In genomic region chr1:24971539-24971938, GRCh38 we compare ENCODE assay signal across 15 cellular contexts. TPM values are rescaled to one million over a fixed set of nuclear protein-coding genes. Genes with fewer than 3 reads are reported as not detected.
A peak's percentile ranks its signal among the peaks of the same experiment; 100 is the strongest.
DNase-seq lines count a peak whose midpoint lies in the region; ATAC-seq and TF ChIP-seq lines count a peak whose summit lies in the region.
"Had no signal": no experiment of that assay in that cellular context is flagged by ENCODE, and none has a peak within 500 bp of the region (broad histone marks: within the 10 kb centered on the region; RNA-seq: fewer than 3 reads in every experiment).

No MANE protein-coding gene starts in this region.

- H3K36me3 Mint-ChIP-seq in CD4-positive, CD25-positive, alpha-beta regulatory T cell, result peaks cover 6% of the 10 kb centered on the region
- H3K36me3 Mint-ChIP-seq in GM23338 (ENCODE audit: low read depth), result peaks cover 12% of the 10 kb centered on the region; the same call in 2 of the 3 replicates
- peaks cover 21% of the 10 kb centered on the region for H3K36me3 Mint-ChIP-seq in activated T-helper 1 cell treated with anti-CD3 and anti-CD28 coated beads, Interleukin-12 subunit alpha, Interleukin-12 subunit beta, Interleukin-2, Interleukin-4 antibody, amounts not matched to agents 30 ng/mL and 10 ng/mL and 1 ng/mL, durations not matched to agents 14 hours and 24 hours and 36 hours (ENCODE audit: low read depth)
- peaks cover 0 to 31% (median 15%) of the 10 kb centered on the region in 5 donors for H3K36me3 Mint-ChIP-seq in naive thymus-derived CD4-positive, alpha-beta T cell

- peaks cover 0 to 23% (median 8%) of the 10 kb centered on the region in 7 donors for H3K9me3 Mint-ChIP-seq in CD4-positive, CD25-positive, alpha-beta regulatory T cell
- peaks cover 23% of the 10 kb centered on the region for H3K9me3 Mint-ChIP-seq in GM23338
- peaks cover 31% of the 10 kb centered on the region for H3K9me3 Mint-ChIP-seq in activated T-helper 1 cell treated with anti-CD3 and anti-CD28 coated beads, Interleukin-12 subunit alpha, Interleukin-12 subunit beta, Interleukin-2, Interleukin-4 antibody, amounts not matched to agents 30 ng/mL and 10 ng/mL and 1 ng/mL, durations not matched to agents 14 hours and 24 hours and 36 hours
- H3K9me3 Mint-ChIP-seq in naive thymus-derived CD4-positive, alpha-beta T cell, result peaks cover 7 to 26% (median 20%) of the 10 kb centered on the region in 11 donors

- TF ChIP-seq CTCF in GM23338 (conservative IDR thresholded peaks at IDR 0.05; ENCODE audit: low read depth in 2 of 2), result no peak

- H3K4me3 Mint-ChIP-seq in CD4-positive, CD25-positive, alpha-beta regulatory T cell, result no peak overlapping the region
- H3K4me3 Mint-ChIP-seq in GM23338, result no peak overlapping the region
- H3K4me3 Mint-ChIP-seq in activated T-helper 1 cell treated with anti-CD3 and anti-CD28 coated beads, Interleukin-12 subunit alpha, Interleukin-12 subunit beta, Interleukin-2, Interleukin-4 antibody, amounts not matched to agents 30 ng/mL and 10 ng/mL and 1 ng/mL, durations not matched to agents 14 hours and 24 hours and 36 hours, result no peak overlapping the region
- peak overlapping the region in 9 of 10 donors; percentile 11 to 81 (median 58) for H3K4me3 Mint-ChIP-seq in naive thymus-derived CD4-positive, alpha-beta T cell

- H3K4me2 ChIP-seq in GM23338, result peak overlapping the region; percentile 49; the same call in 1 of the 2 replicates

- peaks cover 4 to 36% (median 10%) of the 10 kb centered on the region in 4 donors for H3K4me1 Mint-ChIP-seq in CD4-positive, CD25-positive, alpha-beta regulatory T cell
- H3K4me1 Mint-ChIP-seq in GM23338, result peaks cover 25% of the 10 kb centered on the region
- peaks cover 72% of the 10 kb centered on the region for H3K4me1 Mint-ChIP-seq in activated T-helper 1 cell treated with anti-CD3 and anti-CD28 coated beads, Interleukin-12 subunit alpha, Interleukin-12 subunit beta, Interleukin-2, Interleukin-4 antibody, amounts not matched to agents 30 ng/mL and 10 ng/mL and 1 ng/mL, durations not matched to agents 14 hours and 24 hours and 36 hours (ENCODE audit: low read depth)
- H3K4me1 Mint-ChIP-seq in naive thymus-derived CD4-positive, alpha-beta T cell, result peaks cover 26 to 74% (median 60%) of the 10 kb centered on the region in 7 donors

- peaks cover 16 to 20% of the 10 kb centered on the region in 2 experiments for H3K9me3 ChIP-seq in CD4-positive, CD25-positive, alpha-beta regulatory T cell (ENCODE audit: control insufficient read depth in 2 of 2, low read length in 2 of 2)
- peaks cover 0 to 20% (median 13%) of the 10 kb centered on the region in 3 experiments for H3K9me3 ChIP-seq in naive thymus-derived CD4-positive, alpha-beta T cell (ENCODE audit: control insufficient read depth in 2 of 3, low read length in 3 of 3)
- H3K9me3 ChIP-seq: pancreas, uterus had no signal

- POLR2A ChIA-PET in naive thymus-derived CD4-positive, alpha-beta T cell (lab: Charles Lee), result interaction anchor here (1.1 to 7.4 kb wide), 9 partner anchors 8 to 57 kb away, joined by 3 to 58 read pairs (median 16); partner anchors contain the start of gene RUNX3

- H3K4me1 ChIP-seq in CD4-positive, CD25-positive, alpha-beta regulatory T cell (ENCODE audit: control insufficient read depth, insufficient read depth, low read length, poor library complexity, severe bottlenecking), result peaks cover 7% of the 10 kb centered on the region
- H3K4me1 ChIP-seq in GM23338 (ENCODE audit: insufficient read depth), result peaks cover 22% of the 10 kb centered on the region
- H3K4me1 ChIP-seq in naive thymus-derived CD4-positive, alpha-beta T cell (ENCODE audit: control insufficient read depth in 2 of 2, insufficient read depth in 2 of 2, low read length in 2 of 2), result peaks cover 11 to 36% of the 10 kb centered on the region in 2 donors
- H3K4me1 ChIP-seq: pancreas, uterus had no signal

- H4K20me1 ChIP-seq in GM23338 (replicated peaks; ENCODE audit: insufficient read depth), result no peaks in the 10 kb centered on the region

- H3K9me2 ChIP-seq in GM23338 (ENCODE audit: insufficient read depth), result no peaks in the 10 kb centered on the region

- no peak for DNase-seq in CD4-positive, CD25-positive, alpha-beta regulatory T cell
- DNase-seq in GM23338 (ENCODE audit: low spot score) (no peak), NCI-H2081 (lab: John Stamatoyannopoulos, UW) (no peak), NCI-H1105 treated with DMSO at 0.1 percent for 48 hours (lab: John Stamatoyannopoulos, UW) (no peak), NCI-H2029 treated with DMSO at 0.1 percent for 48 hours (lab: John Stamatoyannopoulos, UW) (no peak)
- DNase-seq in activated T-helper 1 cell treated with anti-CD3 and anti-CD28 coated beads, Interleukin-12 subunit alpha, Interleukin-12 subunit beta, Interleukin-2, Interleukin-4 antibody, amounts not matched to agents 30 ng/mL and 10 ng/mL and 1 ng/mL, durations not matched to agents 14 hours and 24 hours and 36 hours (ENCODE audit: low spot score), result no peak
- DNase-seq in naive thymus-derived CD4-positive, alpha-beta T cell, result no peak
- DNase-seq: amygdala, C1 segment of cervical spinal cord, MG63, NCI-H2107, uterus had no signal

- H3K79me2 ChIP-seq in GM23338 (replicated peaks; ENCODE audit: insufficient read depth), result no peaks in the 10 kb centered on the region

- CTCF ChIA-PET in naive thymus-derived CD4-positive, alpha-beta T cell (lab: Charles Lee), result interaction anchor here (1.0 to 1.6 kb wide), 6 partner anchors 9 to 66 kb away, joined by 3 to 4 read pairs (median 4); no protein-coding TSS in a partner anchor

- no peak overlapping the region for H3K4me3 ChIP-seq in CD4-positive, CD25-positive, alpha-beta regulatory T cell (ENCODE audit: low read depth, low read length)
- H3K4me3 ChIP-seq in GM23338, result no peak overlapping the region
- no peak overlapping the region for H3K4me3 ChIP-seq in naive thymus-derived CD4-positive, alpha-beta T cell (ENCODE audit: low read length)
- H3K4me3 ChIP-seq: coronary artery, MG63, pancreas, uterus had no signal

- H3K27me3 ChIP-seq in CD4-positive, CD25-positive, alpha-beta regulatory T cell (ENCODE audit: control insufficient read depth, insufficient read depth, low read length), result no peaks in the 10 kb centered on the region
- H3K27me3 ChIP-seq in GM23338 (ENCODE audit: insufficient read depth), result no peaks in the 10 kb centered on the region
- no peaks in the 10 kb centered on the region for H3K27me3 ChIP-seq in naive thymus-derived CD4-positive, alpha-beta T cell (ENCODE audit: control insufficient read depth in 2 of 2, insufficient read depth in 2 of 2, low read length in 2 of 2)
- H3K27me3 ChIP-seq: MG63, pancreas had no signal

- no peak for ATAC-seq in CD4-positive, CD25-positive, alpha-beta regulatory T cell (ENCODE audit: low read depth in 2 of 2)
- ATAC-seq in GM23338, result peak; percentile 19
- peak; percentile 52 for ATAC-seq in naive thymus-derived CD4-positive, alpha-beta T cell

- no peaks in the 10 kb centered on the region for H3F3A ChIP-seq in GM23338 (replicated peaks; ENCODE audit: low read depth)

- H3K27me3 Mint-ChIP-seq in CD4-positive, CD25-positive, alpha-beta regulatory T cell, result peaks cover 4% of the 10 kb centered on the region
- H3K27me3 Mint-ChIP-seq in GM23338 (ENCODE audit: insufficient read depth, low read depth, poor library complexity), result peaks cover 4% of the 10 kb centered on the region
- no peaks in the 10 kb centered on the region for H3K27me3 Mint-ChIP-seq in activated T-helper 1 cell treated with anti-CD3 and anti-CD28 coated beads, Interleukin-12 subunit alpha, Interleukin-12 subunit beta, Interleukin-2, Interleukin-4 antibody, amounts not matched to agents 30 ng/mL and 10 ng/mL and 1 ng/mL, durations not matched to agents 14 hours and 24 hours and 36 hours (ENCODE audit: insufficient read depth)
- H3K27me3 Mint-ChIP-seq in naive thymus-derived CD4-positive, alpha-beta T cell, result no peaks in the 10 kb centered on the region

- peak overlapping the region; percentile 8 to 62 (median 46) for H3K27ac Mint-ChIP-seq in CD4-positive, CD25-positive, alpha-beta regulatory T cell
- peak overlapping the region; percentile 54; the same call in 1 of the 2 replicates for H3K27ac Mint-ChIP-seq in GM23338
- H3K27ac Mint-ChIP-seq in activated T-helper 1 cell treated with anti-CD3 and anti-CD28 coated beads, Interleukin-12 subunit alpha, Interleukin-12 subunit beta, Interleukin-2, Interleukin-4 antibody, amounts not matched to agents 30 ng/mL and 10 ng/mL and 1 ng/mL, durations not matched to agents 14 hours and 24 hours and 36 hours, result peak overlapping the region; percentile 76
- peak overlapping the region in 8 of 9 donors; percentile 17 to 85 (median 53) for H3K27ac Mint-ChIP-seq in naive thymus-derived CD4-positive, alpha-beta T cell

- intact Hi-C loops in activated T-helper 1 cell treated with anti-CD3 and anti-CD28 coated beads, Interleukin-12 subunit alpha, Interleukin-12 subunit beta, Interleukin-2, Interleukin-4 antibody, amounts not matched to agents 30 ng/mL and 10 ng/mL and 1 ng/mL, durations not matched to agents 14 hours and 24 hours and 36 hours (cut with micrococcal nuclease), result no loop called here
- intact Hi-C loops in naive thymus-derived CD4-positive, alpha-beta T cell (cut with micrococcal nuclease), result loop anchor here in 1 of 2 donors (1.0 to 2.0 kb wide), 2 partner anchors 10 to 21 kb away; no protein-coding TSS in a partner anchor

- H3K36me3 ChIP-seq in CD4-positive, CD25-positive, alpha-beta regulatory T cell (ENCODE audit: control insufficient read depth, insufficient read depth, low read length), result no peaks in the 10 kb centered on the region
- H3K36me3 ChIP-seq in GM23338 (ENCODE audit: insufficient read depth), result peaks cover 3% of the 10 kb centered on the region; the same call in 1 of the 2 replicates
- no peaks in the 10 kb centered on the region for H3K36me3 ChIP-seq in naive thymus-derived CD4-positive, alpha-beta T cell (ENCODE audit: control insufficient read depth in 2 of 3, insufficient read depth in 3 of 3, low read length in 3 of 3)
- H3K36me3 ChIP-seq: MG63, pancreas, uterus had no signal

- no peak overlapping the region for H3K27ac ChIP-seq in CD4-positive, CD25-positive, alpha-beta regulatory T cell (ENCODE audit: insufficient read depth, low read length, poor library complexity, severe bottlenecking)
- peak overlapping the region; percentile 72; the same call in 1 of the 2 replicates for H3K27ac ChIP-seq in GM23338 (ENCODE audit: low read depth)
- no peak overlapping the region for H3K27ac ChIP-seq in naive thymus-derived CD4-positive, alpha-beta T cell (ENCODE audit: low read depth, low read length)
- H3K27ac ChIP-seq: coronary artery, epithelial cell of prostate, pancreas, uterus had no signal

- peak overlapping the region; percentile 85; the same call in 1 of the 2 replicates for H2AFZ ChIP-seq in GM23338

RNA-seq across cellular contexts. Expression of gene RUNX3, which starts 41.5 kb away (rescaled TPM):
- total RNA-seq in CD4-positive, CD25-positive, alpha-beta regulatory T cell, result 268 TPM
- polyA plus RNA-seq in CD4-positive, CD25-positive, alpha-beta regulatory T cell, result 10 to 100 TPM; 12.0 to 23.3 (median 15.8) TPM
- 0.12 and 0.73 TPM in 2 replicates for total RNA-seq in GM23338 (2014; rRNA removed; shearing (Covaris generic))
- polyA plus RNA-seq in GM23338 (2016; fragmentation: Nextera tagmentation; extraction: Ambion mirVana), result 0.23 and 0.26 TPM in 2 replicates
- 133 and 140 TPM in 2 replicates for total RNA-seq in activated T-helper 1 cell treated with anti-CD3 and anti-CD28 coated beads, Interleukin-12 subunit alpha, Interleukin-12 subunit beta, Interleukin-2, Interleukin-4 antibody, amounts not matched to agents 30 ng/mL and 10 ng/mL and 1 ng/mL, durations not matched to agents 14 hours and 24 hours and 36 hours
- 100 to 1,000 TPM in 2 of 5 experiments, 10 to 100 TPM in 3; 71.4 to 135 (median 96.9) TPM for total RNA-seq in naive thymus-derived CD4-positive, alpha-beta T cell
- polyA plus RNA-seq in naive thymus-derived CD4-positive, alpha-beta T cell, result 10 to 100 TPM; 14.2 to 25.8 TPM

Comparison
In these comparisons a context has a peak if more than half of its experiments do, and no peak if none do; other contexts are left out.
1. ATAC-seq: peak in GM23338 (single experiment) and naive thymus-derived CD4-positive, alpha-beta T cell (single experiment); none in CD4-positive, CD25-positive, alpha-beta regulatory T cell (0 of 2).
2. H3K4me3 Mint-ChIP-seq: peak in naive thymus-derived CD4-positive, alpha-beta T cell (9 of 10); none in CD4-positive, CD25-positive, alpha-beta regulatory T cell (0 of 4), GM23338 (single experiment) and activated T-helper 1 cell treated with anti-CD3 and anti-CD28 coated beads, Interleukin-12 subunit alpha, Interleukin-12 subunit beta, Interleukin-2, Interleukin-4 antibody, amounts not matched to agents 30 ng/mL and 10 ng/mL and 1 ng/mL, durations not matched to agents 14 hours and 24 hours and 36 hours (single experiment).
3. RNA of gene RUNX3, which starts 41.5 kb away (total RNA-seq): 268 TPM in CD4-positive, CD25-positive, alpha-beta regulatory T cell (single experiment), 133 to 140 TPM in activated T-helper 1 cell treated with anti-CD3 and anti-CD28 coated beads, Interleukin-12 subunit alpha, Interleukin-12 subunit beta, Interleukin-2, Interleukin-4 antibody, amounts not matched to agents 30 ng/mL and 10 ng/mL and 1 ng/mL, durations not matched to agents 14 hours and 24 hours and 36 hours and 71.4 to 135 TPM in naive thymus-derived CD4-positive, alpha-beta T cell; 0.12 to 0.73 TPM in GM23338; every median in the first group is over 10 times any median in the second.
4. Peak in every context shown above with its lines, with median percentiles within 50 percentile points of each other: H3K27ac Mint-ChIP-seq.